Comparison of ENCODE assay signal across 18 cellular contexts in the genomic region with DNA sequence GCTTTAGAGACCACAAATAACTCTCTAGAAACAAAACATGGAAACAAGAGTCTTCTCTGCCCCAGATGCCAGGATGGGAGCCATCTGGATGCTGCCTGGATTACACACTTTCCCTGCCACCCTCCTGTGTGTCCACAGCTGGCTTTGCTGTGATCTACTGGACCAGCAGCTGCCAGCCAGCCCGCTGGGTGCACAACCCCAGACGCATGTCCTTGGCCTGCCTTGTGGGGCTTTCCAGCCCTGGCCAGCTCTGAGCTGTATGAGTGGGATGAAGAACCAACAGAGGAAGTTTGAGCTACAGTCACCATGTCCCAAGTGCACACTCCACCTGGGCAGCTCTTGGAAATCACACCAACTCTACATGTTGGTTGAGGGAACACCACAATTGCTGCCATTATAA. TPM values are rescaled to one million over a fixed set of nuclear protein-coding genes. Genes with fewer than 3 reads are reported as not detected.
A peak's percentile ranks its signal among the peaks of the same experiment; 100 is the strongest.
DNase-seq lines count a peak whose midpoint lies in the region; ATAC-seq and TF ChIP-seq lines count a peak whose summit lies in the region.
"Had no signal": no experiment of that assay in that cellular context is flagged by ENCODE, and none has a peak within 500 bp of the region (broad histone marks: within the 10 kb centered on the region; RNA-seq: fewer than 3 reads in every experiment).

No MANE protein-coding gene starts in this region.

- no peak overlapping the region for H3K4me3 Mint-ChIP-seq in neural progenitor cell
- H3K4me3 Mint-ChIP-seq in stimulated activated naive B cell treated with anti-CD40 and anti-IgM and Interleukin-4, amounts not matched to agents 10 μg/mL and 1 μg/mL and 100 μg/mL, for 72 hours = no peak overlapping the region
- H3K4me3 Mint-ChIP-seq: CD8-positive, alpha-beta memory T cell; HFFc6 had no signal

- H3K27me3 ChIP-seq in neural progenitor cell (no peaks in the 10 kb centered on the region), HAP-1 (ENCODE audit: low read depth) (peaks cover 21% of the 10 kb centered on the region)

- H4K20me1 ChIP-seq in neural progenitor cell (ENCODE audit: low read depth) = no peaks in the 10 kb centered on the region

- TF ChIP-seq CTCF in neural progenitor cell (IDR thresholded peaks at IDR 0.05) = no peak

- H3K4me1 Mint-ChIP-seq in neural progenitor cell = peaks cover 15% of the 10 kb centered on the region
- peaks cover 10 to 18% of the 10 kb centered on the region in 2 donors for H3K4me1 Mint-ChIP-seq in stimulated activated naive B cell treated with anti-CD40 and anti-IgM and Interleukin-4, amounts not matched to agents 10 μg/mL and 1 μg/mL and 100 μg/mL, for 72 hours

- H3K4me1 ChIP-seq in neural progenitor cell (peaks cover 7% of the 10 kb centered on the region), HAP-1 (no peaks in the 10 kb centered on the region)
- H3K4me1 ChIP-seq: Caco-2 had no signal

- no peaks in the 10 kb centered on the region for H3K9me3 ChIP-seq in neural progenitor cell (ENCODE audit: low read depth)
- H3K9me3 ChIP-seq in HAP-1 = no peaks in the 10 kb centered on the region
- H3K9me3 ChIP-seq: Caco-2 had no signal

- H3K4me3 ChIP-seq in neural progenitor cell (no peak overlapping the region), HAP-1 (no peak overlapping the region)

- DNase-seq in DMS79 treated with DMSO at 0.1 percent for 48 hours (lab: John Stamatoyannopoulos, UW) = peak; percentile 38
- DNase-seq in DMS79 (lab: John Stamatoyannopoulos, UW) = no peak
- peak; percentile 56 for DNase-seq in NCI-H524 treated with DMSO at 0.1 percent for 48 hours (lab: John Stamatoyannopoulos, UW)
- DNase-seq in neural progenitor cell (ENCODE audit: low spot score) = peak; percentile 1
- no peak for DNase-seq in stimulated activated naive B cell treated with anti-CD40 and anti-IgM and Interleukin-4, amounts not matched to agents 10 μg/mL and 1 μg/mL and 100 μg/mL, for 72 hours
- no peak for DNase-seq in activated naive CD4-positive, alpha-beta T cell treated with Interleukin-2 at 50 U/mL for 16 hours
- no peak for DNase-seq in medulla oblongata (ENCODE audit: extremely low spot score)
- DNase-seq in HAP-1 (ENCODE audit: low spot score in 2 of 2) = no peak
- DNase-seq: Caco-2, DND-41, GDM1, GOT3, HCEC 1CT, HFFc6 had no signal

- no peaks in the 10 kb centered on the region for H3K36me3 Mint-ChIP-seq in neural progenitor cell
- H3K36me3 Mint-ChIP-seq in stimulated activated naive B cell treated with anti-CD40 and anti-IgM and Interleukin-4, amounts not matched to agents 10 μg/mL and 1 μg/mL and 100 μg/mL, for 72 hours = no peaks in the 10 kb centered on the region
- H3K36me3 Mint-ChIP-seq: CD14-positive monocyte; CD8-positive, alpha-beta memory T cell had no signal

- no peaks in the 10 kb centered on the region for H3K9me3 Mint-ChIP-seq in neural progenitor cell
- H3K9me3 Mint-ChIP-seq in stimulated activated naive B cell treated with anti-CD40 and anti-IgM and Interleukin-4, amounts not matched to agents 10 μg/mL and 1 μg/mL and 100 μg/mL, for 72 hours = no peaks in the 10 kb centered on the region
- H3K9me3 Mint-ChIP-seq: HFFc6 had no signal

- H3K27me3 Mint-ChIP-seq in neural progenitor cell (ENCODE audit: insufficient read depth, low read depth) = peaks cover 7% of the 10 kb centered on the region
- H3K27me3 Mint-ChIP-seq in stimulated activated naive B cell treated with anti-CD40 and anti-IgM and Interleukin-4, amounts not matched to agents 10 μg/mL and 1 μg/mL and 100 μg/mL, for 72 hours = peaks cover 50 to 74% of the 10 kb centered on the region in 2 donors

- H3K36me3 ChIP-seq in neural progenitor cell = no peaks in the 10 kb centered on the region
- no peaks in the 10 kb centered on the region for H3K36me3 ChIP-seq in HAP-1 (replicated peaks)

- H3K27ac Mint-ChIP-seq in neural progenitor cell = no peak overlapping the region
- no peak overlapping the region for H3K27ac Mint-ChIP-seq in stimulated activated naive B cell treated with anti-CD40 and anti-IgM and Interleukin-4, amounts not matched to agents 10 μg/mL and 1 μg/mL and 100 μg/mL, for 72 hours
- H3K27ac Mint-ChIP-seq: CD14-positive monocyte; CD8-positive, alpha-beta memory T cell; HFFc6 had no signal

- peak; percentile 38 to 71 for ATAC-seq in stimulated activated naive B cell treated with anti-CD40 and anti-IgM and Interleukin-4, amounts not matched to agents 10 μg/mL and 1 μg/mL and 100 μg/mL, for 72 hours (replicated peaks)

- no peak overlapping the region for H2AFZ ChIP-seq in neural progenitor cell (replicated peaks)

- no peak overlapping the region for H3K27ac ChIP-seq in neural progenitor cell
- H3K27ac ChIP-seq: 22Rv1, HL-60 had no signal

- H3K9ac ChIP-seq in neural progenitor cell = no peak overlapping the region

- in situ Hi-C loops in HAP-1 (cut with MboI; ENCODE audit: low sequenced_read_pairs) = no loop called here

- H3K4me2 ChIP-seq in neural progenitor cell = no peak overlapping the region

- no peaks in the 10 kb centered on the region for H3K79me2 ChIP-seq in neural progenitor cell (ENCODE audit: low read depth)

- H3F3A ChIP-seq in neural progenitor cell (ENCODE audit: low read depth) = no peaks in the 10 kb centered on the region

RNA-seq across cellular contexts. Expression of gene TNRC6C, which starts 57.0 kb away (rescaled TPM):
- total RNA-seq in neural progenitor cell (ENCODE audit: low replicate concordance) = 11.4 and 14.9 TPM in 2 replicates

Comparison
In these comparisons a context has a peak if more than half of its experiments do, and no peak if none do; other contexts are left out.
1. DNase-seq: peak in DMS79 treated with DMSO at 0.1 percent for 48 hours (single experiment), NCI-H524 treated with DMSO at 0.1 percent for 48 hours (single experiment) and neural progenitor cell (single experiment); none in DMS79 (single experiment), stimulated activated naive B cell treated with anti-CD40 and anti-IgM and Interleukin-4, amounts not matched to agents 10 μg/mL and 1 μg/mL and 100 μg/mL, for 72 hours (single experiment), activated naive CD4-positive, alpha-beta T cell treated with Interleukin-2 at 50 U/mL for 16 hours (single experiment), medulla oblongata (single experiment) and HAP-1 (0 of 2).